Comparison of ENCODE assay signal across 1 cellular context in the genomic region with DNA sequence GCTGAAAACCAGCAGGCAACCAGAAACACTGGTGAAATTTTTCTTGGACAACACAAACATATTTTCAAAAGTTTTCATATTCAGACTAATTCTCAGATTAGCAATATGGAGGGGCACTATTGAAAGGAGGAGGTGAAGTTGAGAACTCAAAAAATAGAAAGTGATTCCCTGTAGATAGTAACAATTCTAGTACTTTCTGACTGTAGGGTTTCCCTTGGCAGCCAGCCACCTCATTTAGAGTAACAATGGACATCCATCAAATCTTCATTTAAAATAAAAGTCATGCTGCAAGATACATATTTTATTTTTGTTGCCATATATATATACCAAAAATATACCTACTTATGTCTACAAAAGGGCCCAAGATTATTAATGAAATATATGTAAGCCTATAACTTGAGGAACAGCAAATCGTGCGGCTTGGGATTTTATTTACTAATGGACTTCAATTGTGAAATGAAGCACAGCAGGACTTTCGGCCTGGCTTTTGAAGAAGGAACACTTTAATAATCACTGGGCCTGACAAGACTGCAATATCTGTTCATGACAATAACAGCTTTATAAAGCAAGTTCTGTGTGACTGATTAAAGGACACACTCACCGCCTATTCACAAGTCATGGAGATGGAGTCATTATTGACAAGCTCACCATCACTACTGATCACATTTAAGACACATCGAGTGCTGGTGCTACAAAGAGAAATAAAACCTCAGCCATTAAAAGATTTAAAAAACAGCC.
TF ChIP-seq lines count a peak whose summit lies in the region.

No MANE protein-coding gene starts in this region.

TF ChIP-seq in K562, 482 proteins besides CTCF, POLR2A, EP300 and RAD21 (continued from another document):
- TF ChIP-seq, protein P1, sequence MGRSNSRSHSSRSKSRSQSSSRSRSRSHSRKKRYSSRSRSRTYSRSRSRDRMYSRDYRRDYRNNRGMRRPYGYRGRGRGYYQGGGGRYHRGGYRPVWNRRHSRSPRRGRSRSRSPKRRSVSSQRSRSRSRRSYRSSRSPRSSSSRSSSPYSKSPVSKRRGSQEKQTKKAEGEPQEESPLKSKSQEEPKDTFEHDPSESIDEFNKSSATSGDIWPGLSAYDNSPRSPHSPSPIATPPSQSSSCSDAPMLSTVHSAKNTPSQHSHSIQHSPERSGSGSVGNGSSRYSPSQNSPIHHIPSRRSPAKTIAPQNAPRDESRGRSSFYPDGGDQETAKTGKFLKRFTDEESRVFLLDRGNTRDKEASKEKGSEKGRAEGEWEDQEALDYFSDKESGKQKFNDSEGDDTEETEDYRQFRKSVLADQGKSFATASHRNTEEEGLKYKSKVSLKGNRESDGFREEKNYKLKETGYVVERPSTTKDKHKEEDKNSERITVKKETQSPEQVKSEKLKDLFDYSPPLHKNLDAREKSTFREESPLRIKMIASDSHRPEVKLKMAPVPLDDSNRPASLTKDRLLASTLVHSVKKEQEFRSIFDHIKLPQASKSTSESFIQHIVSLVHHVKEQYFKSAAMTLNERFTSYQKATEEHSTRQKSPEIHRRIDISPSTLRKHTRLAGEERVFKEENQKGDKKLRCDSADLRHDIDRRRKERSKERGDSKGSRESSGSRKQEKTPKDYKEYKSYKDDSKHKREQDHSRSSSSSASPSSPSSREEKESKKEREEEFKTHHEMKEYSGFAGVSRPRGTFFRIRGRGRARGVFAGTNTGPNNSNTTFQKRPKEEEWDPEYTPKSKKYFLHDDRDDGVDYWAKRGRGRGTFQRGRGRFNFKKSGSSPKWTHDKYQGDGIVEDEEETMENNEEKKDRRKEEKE (IDR thresholded peaks at IDR 0.05; ENCODE audit: borderline replicate concordance in 1 of 2, control insufficient read depth in 1 of 2, low read depth in 2 of 2, low read length in 1 of 2): no peak
- TF ChIP-seq, protein P2, sequence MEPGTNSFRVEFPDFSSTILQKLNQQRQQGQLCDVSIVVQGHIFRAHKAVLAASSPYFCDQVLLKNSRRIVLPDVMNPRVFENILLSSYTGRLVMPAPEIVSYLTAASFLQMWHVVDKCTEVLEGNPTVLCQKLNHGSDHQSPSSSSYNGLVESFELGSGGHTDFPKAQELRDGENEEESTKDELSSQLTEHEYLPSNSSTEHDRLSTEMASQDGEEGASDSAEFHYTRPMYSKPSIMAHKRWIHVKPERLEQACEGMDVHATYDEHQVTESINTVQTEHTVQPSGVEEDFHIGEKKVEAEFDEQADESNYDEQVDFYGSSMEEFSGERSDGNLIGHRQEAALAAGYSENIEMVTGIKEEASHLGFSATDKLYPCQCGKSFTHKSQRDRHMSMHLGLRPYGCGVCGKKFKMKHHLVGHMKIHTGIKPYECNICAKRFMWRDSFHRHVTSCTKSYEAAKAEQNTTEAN (CRISPR knock-in tag; IDR thresholded peaks at IDR 0.05): no peak
- TF ChIP-seq, protein P3, sequence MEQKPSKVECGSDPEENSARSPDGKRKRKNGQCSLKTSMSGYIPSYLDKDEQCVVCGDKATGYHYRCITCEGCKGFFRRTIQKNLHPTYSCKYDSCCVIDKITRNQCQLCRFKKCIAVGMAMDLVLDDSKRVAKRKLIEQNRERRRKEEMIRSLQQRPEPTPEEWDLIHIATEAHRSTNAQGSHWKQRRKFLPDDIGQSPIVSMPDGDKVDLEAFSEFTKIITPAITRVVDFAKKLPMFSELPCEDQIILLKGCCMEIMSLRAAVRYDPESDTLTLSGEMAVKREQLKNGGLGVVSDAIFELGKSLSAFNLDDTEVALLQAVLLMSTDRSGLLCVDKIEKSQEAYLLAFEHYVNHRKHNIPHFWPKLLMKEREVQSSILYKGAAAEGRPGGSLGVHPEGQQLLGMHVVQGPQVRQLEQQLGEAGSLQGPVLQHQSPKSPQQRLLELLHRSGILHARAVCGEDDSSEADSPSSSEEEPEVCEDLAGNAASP (IDR thresholded peaks at IDR 0.05): no peak
- TF ChIP-seq, protein P4, sequence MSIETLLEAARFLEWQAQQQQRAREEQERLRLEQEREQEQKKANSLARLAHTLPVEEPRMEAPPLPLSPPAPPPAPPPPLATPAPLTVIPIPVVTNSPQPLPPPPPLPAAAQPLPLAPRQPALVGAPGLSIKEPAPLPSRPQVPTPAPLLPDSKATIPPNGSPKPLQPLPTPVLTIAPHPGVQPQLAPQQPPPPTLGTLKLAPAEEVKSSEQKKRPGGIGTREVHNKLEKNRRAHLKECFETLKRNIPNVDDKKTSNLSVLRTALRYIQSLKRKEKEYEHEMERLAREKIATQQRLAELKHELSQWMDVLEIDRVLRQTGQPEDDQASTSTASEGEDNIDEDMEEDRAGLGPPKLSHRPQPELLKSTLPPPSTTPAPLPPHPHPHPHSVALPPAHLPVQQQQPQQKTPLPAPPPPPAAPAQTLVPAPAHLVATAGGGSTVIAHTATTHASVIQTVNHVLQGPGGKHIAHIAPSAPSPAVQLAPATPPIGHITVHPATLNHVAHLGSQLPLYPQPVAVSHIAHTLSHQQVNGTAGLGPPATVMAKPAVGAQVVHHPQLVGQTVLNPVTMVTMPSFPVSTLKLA (conservative IDR thresholded peaks at IDR 0.05): peak in 1 of 2 experiments; percentile 28; a peak in 1 of 4 replicates
- no peak for TF ChIP-seq ZNF253 (CRISPR knock-in tag; conservative IDR thresholded peaks at IDR 0.05)
- TF ChIP-seq, protein P5, sequence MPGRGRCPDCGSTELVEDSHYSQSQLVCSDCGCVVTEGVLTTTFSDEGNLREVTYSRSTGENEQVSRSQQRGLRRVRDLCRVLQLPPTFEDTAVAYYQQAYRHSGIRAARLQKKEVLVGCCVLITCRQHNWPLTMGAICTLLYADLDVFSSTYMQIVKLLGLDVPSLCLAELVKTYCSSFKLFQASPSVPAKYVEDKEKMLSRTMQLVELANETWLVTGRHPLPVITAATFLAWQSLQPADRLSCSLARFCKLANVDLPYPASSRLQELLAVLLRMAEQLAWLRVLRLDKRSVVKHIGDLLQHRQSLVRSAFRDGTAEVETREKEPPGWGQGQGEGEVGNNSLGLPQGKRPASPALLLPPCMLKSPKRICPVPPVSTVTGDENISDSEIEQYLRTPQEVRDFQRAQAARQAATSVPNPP (IDR thresholded peaks at IDR 0.05; ENCODE audit: borderline replicate concordance, insufficient read depth, insufficient read length): no peak
- TF ChIP-seq ILK (tag; IDR thresholded peaks at IDR 0.05; ENCODE audit: borderline replicate concordance, low read depth): no peak
- no peak for TF ChIP-seq SMAD2 (IDR thresholded peaks at IDR 0.05; ENCODE audit: low read depth, low read length)
- TF ChIP-seq ZEB2 (IDR thresholded peaks at IDR 0.05): no peak
- TF ChIP-seq, protein P6, sequence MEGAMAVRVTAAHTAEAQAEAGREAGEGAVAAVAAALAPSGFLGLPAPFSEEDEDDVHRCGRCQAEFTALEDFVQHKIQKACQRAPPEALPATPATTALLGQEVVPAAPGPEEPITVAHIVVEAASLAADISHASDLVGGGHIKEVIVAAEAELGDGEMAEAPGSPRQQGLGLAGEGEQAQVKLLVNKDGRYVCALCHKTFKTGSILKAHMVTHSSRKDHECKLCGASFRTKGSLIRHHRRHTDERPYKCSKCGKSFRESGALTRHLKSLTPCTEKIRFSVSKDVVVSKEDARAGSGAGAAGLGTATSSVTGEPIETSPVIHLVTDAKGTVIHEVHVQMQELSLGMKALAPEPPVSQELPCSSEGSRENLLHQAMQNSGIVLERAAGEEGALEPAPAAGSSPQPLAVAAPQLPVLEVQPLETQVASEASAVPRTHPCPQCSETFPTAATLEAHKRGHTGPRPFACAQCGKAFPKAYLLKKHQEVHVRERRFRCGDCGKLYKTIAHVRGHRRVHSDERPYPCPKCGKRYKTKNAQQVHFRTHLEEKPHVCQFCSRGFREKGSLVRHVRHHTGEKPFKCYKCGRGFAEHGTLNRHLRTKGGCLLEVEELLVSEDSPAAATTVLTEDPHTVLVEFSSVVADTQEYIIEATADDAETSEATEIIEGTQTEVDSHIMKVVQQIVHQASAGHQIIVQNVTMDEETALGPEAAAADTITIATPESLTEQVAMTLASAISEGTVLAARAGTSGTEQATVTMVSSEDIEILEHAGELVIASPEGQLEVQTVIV (CRISPR knock-in tag; IDR thresholded peaks at IDR 0.05; ENCODE audit: borderline replicate concordance): no peak
- TF ChIP-seq ZFX (CRISPR knock-in tag; IDR thresholded peaks at IDR 0.05): peak; percentile 26; the same call in 1 of the 2 replicates
- 0 out of 2 replicates have a peak, but pooled peaks have one; percentile 46 for TF ChIP-seq ZNF766 (CRISPR knock-in tag; conservative IDR thresholded peaks at IDR 0.05)
- no peak for TF ChIP-seq MED1 (CRISPR knock-in tag; IDR thresholded peaks at IDR 0.05; ENCODE audit: borderline replicate concordance)
- no peak for TF ChIP-seq ZNF175 (CRISPR knock-in tag; IDR thresholded peaks at IDR 0.05; ENCODE audit: low read depth)
- no peak for TF ChIP-seq ZNF23 (CRISPR knock-in tag; IDR thresholded peaks at IDR 0.05)
- TF ChIP-seq NFIC (IDR thresholded peaks at IDR 0.05): peak; percentile 90
- TF ChIP-seq MAZ (CRISPR knock-in tag; conservative IDR thresholded peaks at IDR 0.05 in 1 of 2, IDR thresholded peaks at IDR 0.05 in 1 of 2): peak in 1 of 2 experiments; percentile 59; a peak in 2 of 4 replicates
- TF ChIP-seq NFE2 (IDR thresholded peaks at IDR 0.05; ENCODE audit: low read depth): no peak
- TF ChIP-seq EP400 (IDR thresholded peaks at IDR 0.05): peak; percentile 48
- TF ChIP-seq, protein P7, sequence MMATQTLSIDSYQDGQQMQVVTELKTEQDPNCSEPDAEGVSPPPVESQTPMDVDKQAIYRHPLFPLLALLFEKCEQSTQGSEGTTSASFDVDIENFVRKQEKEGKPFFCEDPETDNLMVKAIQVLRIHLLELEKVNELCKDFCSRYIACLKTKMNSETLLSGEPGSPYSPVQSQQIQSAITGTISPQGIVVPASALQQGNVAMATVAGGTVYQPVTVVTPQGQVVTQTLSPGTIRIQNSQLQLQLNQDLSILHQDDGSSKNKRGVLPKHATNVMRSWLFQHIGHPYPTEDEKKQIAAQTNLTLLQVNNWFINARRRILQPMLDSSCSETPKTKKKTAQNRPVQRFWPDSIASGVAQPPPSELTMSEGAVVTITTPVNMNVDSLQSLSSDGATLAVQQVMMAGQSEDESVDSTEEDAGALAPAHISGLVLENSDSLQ (IDR thresholded peaks at IDR 0.05): 0 out of 2 replicates have a peak, but pooled peaks have one; percentile 15
- TF ChIP-seq NBN (IDR thresholded peaks at IDR 0.05; ENCODE audit: low read depth): peak; percentile 15; the same call in 1 of the 2 replicates
- 0 out of 2 replicates have a peak, but pooled peaks have one; percentile 13 for TF ChIP-seq FOSL1 (tag; conservative IDR thresholded peaks at IDR 0.05)
- TF ChIP-seq PRMT5 (CRISPR knock-in tag; IDR thresholded peaks at IDR 0.05): no peak
- no peak for TF ChIP-seq CREB1 (IDR thresholded peaks at IDR 0.05)
- TF ChIP-seq CREB1 (CRISPR knock-in tag; IDR thresholded peaks at IDR 0.05): no peak
- peak in 1 of 2 experiments; percentile 37; a peak in 1 of 4 replicates for TF ChIP-seq FOXK2 (conservative IDR thresholded peaks at IDR 0.05 in 1 of 2, IDR thresholded peaks at IDR 0.05 in 1 of 2; ENCODE audit: low read depth in 2 of 2)
- 0 out of 2 replicates have a peak, but pooled peaks have one; percentile 33 for TF ChIP-seq TEAD2 (tag; IDR thresholded peaks at IDR 0.05)
- TF ChIP-seq SOX6 (IDR thresholded peaks at IDR 0.05): peak; percentile 40; the same call in 1 of the 2 replicates
- TF ChIP-seq, protein P8, sequence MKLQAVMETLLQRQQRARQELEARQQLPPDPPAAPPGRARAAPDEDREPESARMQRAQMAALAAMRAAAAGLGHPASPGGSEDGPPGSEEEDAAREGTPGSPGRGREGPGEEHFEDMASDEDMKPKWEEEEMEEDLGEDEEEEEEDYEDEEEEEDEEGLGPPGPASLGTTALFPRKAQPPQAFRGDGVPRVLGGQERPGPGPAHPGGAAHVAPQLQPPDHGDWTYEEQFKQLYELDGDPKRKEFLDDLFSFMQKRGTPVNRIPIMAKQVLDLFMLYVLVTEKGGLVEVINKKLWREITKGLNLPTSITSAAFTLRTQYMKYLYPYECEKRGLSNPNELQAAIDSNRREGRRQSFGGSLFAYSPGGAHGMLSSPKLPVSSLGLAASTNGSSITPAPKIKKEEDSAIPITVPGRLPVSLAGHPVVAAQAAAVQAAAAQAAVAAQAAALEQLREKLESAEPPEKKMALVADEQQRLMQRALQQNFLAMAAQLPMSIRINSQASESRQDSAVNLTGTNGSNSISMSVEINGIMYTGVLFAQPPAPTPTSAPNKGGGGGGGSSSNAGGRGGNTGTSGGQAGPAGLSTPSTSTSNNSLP (IDR thresholded peaks at IDR 0.05; ENCODE audit: borderline replicate concordance, low read depth, low read length): 0 out of 2 replicates have a peak, but pooled peaks have one; percentile 27
- no peak for TF ChIP-seq ZNF77 (CRISPR knock-in tag; IDR thresholded peaks at IDR 0.05)
- TF ChIP-seq, protein P9, sequence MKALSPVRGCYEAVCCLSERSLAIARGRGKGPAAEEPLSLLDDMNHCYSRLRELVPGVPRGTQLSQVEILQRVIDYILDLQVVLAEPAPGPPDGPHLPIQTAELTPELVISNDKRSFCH (CRISPR knock-in tag; IDR thresholded peaks at IDR 0.05): no peak
- TF ChIP-seq, protein P9 (tag; IDR thresholded peaks at IDR 0.05): peak; percentile 39; the same call in 1 of the 2 replicates
- TF ChIP-seq MYNN (IDR thresholded peaks at IDR 0.05): peak; percentile 99
- TF ChIP-seq MYNN (CRISPR knock-in tag; IDR thresholded peaks at IDR 0.05): no peak
- TF ChIP-seq NFIX (CRISPR knock-in tag; IDR thresholded peaks at IDR 0.05; ENCODE audit: low read depth): 0 out of 2 replicates have a peak, but pooled peaks have one; percentile 15
- peak; percentile 38; the same call in 1 of the 2 replicates for TF ChIP-seq SMARCE1 (IDR thresholded peaks at IDR 0.05)
- TF ChIP-seq NCOA2 (IDR thresholded peaks at IDR 0.05; ENCODE audit: partially characterized antibody in 2 of 2): no peak
- TF ChIP-seq, protein P10, sequence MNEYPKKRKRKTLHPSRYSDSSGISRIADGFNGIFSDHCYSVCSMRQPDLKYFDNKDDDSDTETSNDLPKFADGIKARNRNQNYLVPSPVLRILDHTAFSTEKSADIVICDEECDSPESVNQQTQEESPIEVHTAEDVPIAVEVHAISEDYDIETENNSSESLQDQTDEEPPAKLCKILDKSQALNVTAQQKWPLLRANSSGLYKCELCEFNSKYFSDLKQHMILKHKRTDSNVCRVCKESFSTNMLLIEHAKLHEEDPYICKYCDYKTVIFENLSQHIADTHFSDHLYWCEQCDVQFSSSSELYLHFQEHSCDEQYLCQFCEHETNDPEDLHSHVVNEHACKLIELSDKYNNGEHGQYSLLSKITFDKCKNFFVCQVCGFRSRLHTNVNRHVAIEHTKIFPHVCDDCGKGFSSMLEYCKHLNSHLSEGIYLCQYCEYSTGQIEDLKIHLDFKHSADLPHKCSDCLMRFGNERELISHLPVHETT (CRISPR knock-in tag; conservative IDR thresholded peaks at IDR 0.05 in 1 of 2, IDR thresholded peaks at IDR 0.05 in 1 of 2): 0 out of 4 replicates have a peak, but pooled peaks of 1 of the 2 experiments have one; percentile 35
- no peak for TF ChIP-seq MCM7 (IDR thresholded peaks at IDR 0.05)
- TF ChIP-seq ESRRA (IDR thresholded peaks at IDR 0.05; ENCODE audit: borderline replicate concordance, low read depth): no peak
